ENCODE assay signal across 23 cellular contexts in genomic region chr10:48601789-48602188, GRCh38.
"Had no signal": no experiment of that assay in that cellular context is flagged by ENCODE, and none has a peak within 500 bp of the region (broad histone marks: within the 10 kb centered on the region; RNA-seq: fewer than 3 reads in every experiment).

No MANE protein-coding gene starts in this region.

- H3K36me3 ChIP-seq: gastroesophageal sphincter, heart right ventricle, right atrium auricular region, transverse colon had no signal

- H3K27ac Mint-ChIP-seq: activated CD4-positive, alpha-beta memory T cell treated with anti-CD3 and anti-CD28 coated beads, Interleukin-2, amount 10 ng/mL, durations not matched to agents 7 days and 5 days; activated naive CD8-positive, alpha-beta T cell; brain; nephron; progenitor cell of endocrine pancreas had no signal

- DNase-seq: activated CD4-positive, alpha-beta memory T cell treated with anti-CD3 and anti-CD28 coated beads, Interleukin-2, amount 10 ng/mL, durations not matched to agents 7 days and 5 days; activated CD4-positive, alpha-beta T cell treated with anti-CD3 and anti-CD28 coated beads for 4 hours; activated gamma-delta T cell; activated T-cell treated with anti-CD3 and anti-CD28 coated beads, Interleukin-2, amount 50 U/mL, for 48 hours; amniotic stem cell; effector CD4-positive, alpha-beta T cell; heart right ventricle; nucleus accumbens; stimulated activated CD4-positive, alpha-beta T cell treated with anti-CD3 and anti-CD28 coated beads, Interleukin-4, amount 100 ng/mL, for 4 hours; stimulated activated CD8-positive, alpha-beta memory T cell treated with anti-CD3 and anti-CD28 coated beads, Interleukin-4, amount 100 ng/mL, for 48 hours; stimulated activated naive CD4-positive, alpha-beta T cell treated with Interleukin-2 at 50 U/mL for 16 hours; T-helper 2 cell; transverse colon had no signal

- H3K4me2 ChIP-seq: smooth muscle cell had no signal

- FAIRE-seq: islet of Langerhans had no signal

- H3K4me3 Mint-ChIP-seq: activated CD4-positive, alpha-beta memory T cell treated with anti-CD3 and anti-CD28 coated beads, Interleukin-2, amount 10 ng/mL, durations not matched to agents 7 days and 5 days; activated naive CD8-positive, alpha-beta T cell; central memory CD8-positive, alpha-beta T cell; nephron had no signal

- H3K27ac ChIP-seq: gastroesophageal sphincter, heart right ventricle, right atrium auricular region, transverse colon had no signal

- H3K27me3 ChIP-seq: right atrium auricular region had no signal

- H3K36me3 Mint-ChIP-seq: activated naive CD8-positive, alpha-beta T cell; brain had no signal

- H3K4me3 ChIP-seq: coronary artery, gastroesophageal sphincter, right atrium auricular region, smooth muscle cell, transverse colon had no signal

- H3K9me3 ChIP-seq: gastroesophageal sphincter, heart right ventricle, right atrium auricular region, transverse colon had no signal

- ATAC-seq: gastroesophageal sphincter, heart right ventricle had no signal

- H3K9me3 Mint-ChIP-seq: activated CD4-positive, alpha-beta memory T cell treated with anti-CD3 and anti-CD28 coated beads, Interleukin-2, amount 10 ng/mL, durations not matched to agents 7 days and 5 days; brain; central memory CD8-positive, alpha-beta T cell; nephron had no signal

- H3K4me1 Mint-ChIP-seq: nephron had no signal
